1 cellular context compared by ENCODE assay signal in the genomic region with DNA sequence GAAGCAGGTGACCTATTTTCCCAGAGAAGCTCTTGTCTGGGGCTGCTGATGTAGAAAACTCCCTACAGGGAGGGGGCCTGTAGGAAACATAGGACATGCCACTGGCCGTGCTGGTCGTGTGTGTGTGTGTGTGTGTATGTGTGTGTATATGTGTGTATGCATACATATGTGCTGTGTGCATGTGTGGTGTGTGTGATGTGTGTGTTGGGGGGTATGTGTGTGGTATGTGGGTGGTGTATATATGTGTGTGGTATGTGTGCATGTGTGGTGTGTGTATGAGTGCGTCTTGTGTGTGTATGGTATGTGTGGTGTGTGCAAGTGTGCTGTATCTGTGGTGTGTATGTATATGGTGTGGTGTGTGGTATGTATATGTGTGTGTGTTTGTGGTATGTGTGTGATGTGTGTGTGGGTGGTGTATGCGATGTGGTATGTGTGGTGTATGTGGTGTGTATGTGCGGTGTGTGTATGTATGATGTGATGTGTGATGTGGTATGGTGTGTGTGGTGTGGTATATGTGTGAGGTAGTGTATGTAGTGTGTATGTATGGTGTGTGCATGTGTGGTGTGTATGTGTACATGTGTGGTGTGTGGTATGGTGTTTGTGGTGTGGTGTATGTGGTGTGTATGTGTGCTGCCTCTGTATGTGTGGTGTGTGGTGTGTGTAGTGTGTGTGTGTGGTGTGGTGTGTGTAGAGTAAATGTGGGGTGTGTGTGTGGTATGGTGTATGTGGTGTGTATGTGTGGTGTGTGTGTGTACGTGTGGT.
TF ChIP-seq lines count a peak whose summit lies in the region.

No MANE protein-coding gene starts in this region.

TF ChIP-seq in GM12878, 131 proteins besides CTCF, POLR2A, EP300 and RAD21 (continued from another document):
- no peak for TF ChIP-seq BHLHE40 (IDR thresholded peaks at IDR 0.05; ENCODE audit: borderline replicate concordance in 1 of 2, low read depth in 2 of 2, low read length in 1 of 2)
TF ChIP-seq in GM12878: peak in this region for 0.
